In the genomic region with DNA sequence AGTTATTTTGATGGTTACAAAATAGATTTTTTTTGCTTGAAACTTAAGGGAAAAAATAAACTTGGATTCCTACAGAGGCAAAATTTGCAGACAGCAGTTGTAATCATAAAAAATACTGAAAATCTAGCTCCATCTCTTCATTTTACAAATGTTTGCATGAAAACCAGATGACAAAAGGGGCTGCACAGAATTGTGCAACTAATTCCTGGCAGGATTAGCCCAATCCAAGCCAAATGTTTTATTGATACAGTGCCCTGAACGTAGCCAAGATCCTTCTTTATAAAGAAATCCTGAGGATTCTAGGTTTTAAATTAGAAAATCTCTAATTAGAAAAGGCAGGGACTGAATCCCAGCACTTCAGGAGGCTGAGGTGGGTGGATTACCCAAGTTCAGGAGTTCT, we compare ENCODE assay signal across 28 cellular contexts.
"Had no signal": no experiment of that assay in that cellular context is flagged by ENCODE, and none has a peak within 500 bp of the region (broad histone marks: within the 10 kb centered on the region; RNA-seq: fewer than 3 reads in every experiment).

No MANE protein-coding gene starts in this region.

- H3K27ac ChIP-seq: brain microvascular endothelial cell, colonic mucosa, epithelial cell of prostate, esophagus squamous epithelium had no signal

- H3K9me3 ChIP-seq: colonic mucosa, esophagus squamous epithelium had no signal

- DNase-seq: activated CD4-positive, alpha-beta memory T cell treated with anti-CD3 and anti-CD28 coated beads for 36 hours; activated CD4-positive, alpha-beta T cell treated with anti-CD3 and anti-CD28 coated beads for 36 hours; activated CD4-positive, alpha-beta T cell treated with anti-CD3 and anti-CD28 coated beads, Interleukin-2, amount 10 ng/mL, durations not matched to agents 24 days and 14 days; activated CD4-positive, CD25-positive, alpha-beta regulatory T cell; activated CD4-positive, CD25-positive, alpha-beta regulatory T cell treated with anti-CD3 and anti-CD28 coated beads, Interleukin-2, amount 50 U/mL, for 72 hours; activated CD8-positive, alpha-beta memory T cell treated with anti-CD3 and anti-CD28 coated beads, Interleukin-2, amount 10 ng/mL, durations not matched to agents 7 days and 5 days; activated CD8-positive, alpha-beta memory T cell treated with anti-CD3 and anti-CD28 coated beads, Interleukin-2, amount 50 U/mL, for 4 hours; activated CD8-positive, alpha-beta T cell treated with anti-CD3 and anti-CD28 coated beads, Interleukin-2, amount 10 ng/mL, durations not matched to agents 7 days and 5 days; activated effector memory CD4-positive, alpha-beta T cell treated with anti-CD3 and anti-CD28 coated beads, Interleukin-2, amount 50 U/mL, for 16 hours; activated naive CD4-positive, alpha-beta T cell treated with anti-CD3 and anti-CD28 coated beads for 36 hours; activated naive CD8-positive, alpha-beta T cell treated with anti-CD3 and anti-CD28 coated beads, Interleukin-2, amount 10 ng/mL, durations not matched to agents 7 days and 5 days; activated T-cell treated with anti-CD3 and anti-CD28 coated beads, Interleukin-2, amount 50 U/mL, for 1 hour; activated T-cell treated with anti-CD3 and anti-CD28 coated beads, Interleukin-2, amount 50 U/mL, for 48 hours; brain microvascular endothelial cell; caudate nucleus; cerebellar nuclear complex; colonic mucosa; effector CD8-positive, alpha-beta T cell; esophagus squamous epithelium; foreskin fibroblast; T-helper 2 cell had no signal

- H3K4me3 ChIP-seq: colonic mucosa, esophagus squamous epithelium had no signal

- H3K27me3 ChIP-seq: brain microvascular endothelial cell, colonic mucosa, esophagus squamous epithelium had no signal

- ATAC-seq: activated CD4-positive, alpha-beta T cell treated with anti-CD3 and anti-CD28 coated beads for 36 hours; activated CD8-positive, alpha-beta memory T cell treated with anti-CD3 and anti-CD28 coated beads, Interleukin-2, amount 10 ng/mL, durations not matched to agents 7 days and 5 days; activated CD8-positive, alpha-beta T cell treated with anti-CD3 and anti-CD28 coated beads, Interleukin-2, amount 10 ng/mL, durations not matched to agents 7 days and 5 days; activated naive CD4-positive, alpha-beta T cell treated with anti-CD3 and anti-CD28 coated beads, Interleukin-2, amount 50 U/mL, for 72 hours had no signal

- H3K4me1 ChIP-seq: colonic mucosa, esophagus squamous epithelium had no signal

- H3K36me3 ChIP-seq: brain microvascular endothelial cell, colonic mucosa, esophagus squamous epithelium had no signal

- FAIRE-seq: astrocyte, bronchial epithelial cell, endometrium, endothelial cell of umbilical vein, frontal cortex had no signal
